ENCODE assay signal across 25 cellular contexts in the genomic region with DNA sequence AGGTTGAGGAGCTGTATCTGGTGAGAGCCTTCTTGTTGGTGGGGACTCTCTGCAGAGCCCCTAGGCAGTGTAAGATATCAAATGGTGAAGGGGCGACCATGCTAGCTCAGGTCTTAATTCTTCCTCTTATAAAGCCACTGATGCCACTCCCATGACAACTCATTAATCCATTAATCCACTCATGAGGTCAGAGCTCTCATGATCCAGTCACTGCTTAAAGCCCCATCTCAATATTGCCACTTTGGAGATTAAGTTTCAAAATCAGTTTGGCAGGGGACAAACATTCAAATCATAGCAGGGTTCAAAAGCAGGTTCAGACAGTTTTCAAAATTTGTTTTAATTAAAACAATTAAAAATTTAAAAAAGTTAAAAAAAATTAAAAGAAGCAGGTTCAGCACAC.
"Had no signal": no experiment of that assay in that cellular context is flagged by ENCODE, and none has a peak within 500 bp of the region (broad histone marks: within the 10 kb centered on the region; RNA-seq: fewer than 3 reads in every experiment).

No MANE protein-coding gene starts in this region.

- H3K4me3 Mint-ChIP-seq: activated CD4-positive, alpha-beta T cell treated with anti-CD3 and anti-CD28 coated beads for 36 hours; activated CD4-positive, alpha-beta T cell treated with anti-CD3 and anti-CD28 coated beads, Interleukin-2, amount 10 ng/mL, durations not matched to agents 7 days and 5 days; activated CD8-positive, alpha-beta T cell treated with anti-CD3 and anti-CD28 coated beads, Interleukin-2, amount 10 ng/mL, durations not matched to agents 7 days and 5 days; activated naive CD4-positive, alpha-beta T cell treated with anti-CD3 and anti-CD28 coated beads for 36 hours; activated T-cell treated with anti-CD3 and anti-CD28 coated beads, Interleukin-2, amount 50 U/mL, for 24 hours; WTC11 had no signal

- H3K4me3 ChIP-seq: adrenal gland, body of pancreas, breast epithelium, SJCRH30, SK-N-MC had no signal

- H3K9me3 Mint-ChIP-seq: activated CD4-positive, alpha-beta T cell treated with anti-CD3 and anti-CD28 coated beads, Interleukin-2, amount 10 ng/mL, durations not matched to agents 7 days and 5 days; activated naive CD4-positive, alpha-beta T cell treated with anti-CD3 and anti-CD28 coated beads for 36 hours; activated naive CD4-positive, alpha-beta T cell treated with anti-CD3 and anti-CD28 coated beads, Interleukin-2, amount 50 U/mL, for 72 hours; activated T-cell treated with anti-CD3 and anti-CD28 coated beads, Interleukin-2, amount 50 U/mL, for 24 hours; WTC11 had no signal

- H3K36me3 Mint-ChIP-seq: activated naive CD4-positive, alpha-beta T cell treated with anti-CD3 and anti-CD28 coated beads, Interleukin-2, amount 50 U/mL, for 72 hours; WTC11 had no signal

- DNase-seq: activated CD4-positive, alpha-beta T cell treated with anti-CD3 and anti-CD28 coated beads for 36 hours; activated CD4-positive, alpha-beta T cell treated with anti-CD3 and anti-CD28 coated beads, Interleukin-2, amount 10 ng/mL, durations not matched to agents 7 days and 5 days; activated CD4-positive, alpha-beta T cell treated with anti-CD3 and anti-CD28 coated beads, Interleukin-2, amount 50 U/mL, for 48 hours; activated CD8-positive, alpha-beta T cell treated with anti-CD3 and anti-CD28 coated beads, Interleukin-2, amount 10 ng/mL, durations not matched to agents 7 days and 5 days; activated gamma-delta T cell treated with Interleukin-2 at 50 U/mL for 16 hours; activated naive CD4-positive, alpha-beta T cell treated with anti-CD3 and anti-CD28 coated beads for 36 hours; activated T-cell treated with anti-CD3 and anti-CD28 coated beads, Interleukin-2, amount 50 U/mL, for 24 hours; adrenal gland; body of pancreas; Karpas-422; NCI-H1105; NCI-H1417 treated with DMSO at 0.1 percent for 48 hours; NCI-H1694; NCI-H1930; NCI-H2081 treated with DMSO at 0.1 percent for 48 hours; NCI-H345; NCI-H526 treated with DMSO at 0.1 percent for 48 hours; NCI-H774 had no signal

- ATAC-seq: activated CD4-positive, alpha-beta T cell treated with anti-CD3 and anti-CD28 coated beads for 36 hours; activated CD4-positive, CD25-positive, alpha-beta regulatory T cell treated with anti-CD3 and anti-CD28 coated beads, Interleukin-2, amount 50 U/mL, for 24 hours; activated CD8-positive, alpha-beta T cell treated with anti-CD3 and anti-CD28 coated beads, Interleukin-2, amount 10 ng/mL, durations not matched to agents 7 days and 5 days; activated naive CD4-positive, alpha-beta T cell treated with anti-CD3 and anti-CD28 coated beads, Interleukin-2, amount 50 U/mL, for 72 hours; body of pancreas; Panc1 had no signal

- H3K27ac Mint-ChIP-seq: activated CD4-positive, alpha-beta T cell treated with anti-CD3 and anti-CD28 coated beads for 36 hours; activated CD4-positive, alpha-beta T cell treated with anti-CD3 and anti-CD28 coated beads, Interleukin-2, amount 10 ng/mL, durations not matched to agents 7 days and 5 days; activated CD8-positive, alpha-beta T cell treated with anti-CD3 and anti-CD28 coated beads, Interleukin-2, amount 10 ng/mL, durations not matched to agents 7 days and 5 days; activated naive CD4-positive, alpha-beta T cell treated with anti-CD3 and anti-CD28 coated beads for 36 hours; activated naive CD4-positive, alpha-beta T cell treated with anti-CD3 and anti-CD28 coated beads, Interleukin-2, amount 50 U/mL, for 72 hours; activated T-cell treated with anti-CD3 and anti-CD28 coated beads, Interleukin-2, amount 50 U/mL, for 24 hours; WTC11 had no signal
